Comparison of ENCODE assay signal across 13 cellular contexts in the genomic region with DNA sequence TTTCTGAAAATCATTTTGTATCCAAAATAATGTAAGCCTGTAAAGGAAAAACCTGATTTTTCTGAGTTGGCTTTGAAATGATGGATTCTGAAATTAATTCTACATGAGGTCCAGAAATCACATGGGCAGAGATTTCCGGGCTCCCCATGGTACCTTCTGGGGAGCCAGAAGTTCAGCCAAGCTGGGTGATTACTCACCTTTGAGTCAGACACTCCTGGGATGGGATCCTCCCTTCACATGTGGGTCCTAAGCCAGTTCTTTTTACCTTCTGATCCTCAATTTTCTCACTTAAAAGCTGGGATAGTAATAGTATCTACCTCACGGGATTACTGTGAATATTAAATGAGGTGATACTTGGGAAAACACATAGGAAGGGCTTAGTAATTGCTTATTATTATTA.
DNase-seq lines count a peak whose midpoint lies in the region; ATAC-seq and TF ChIP-seq lines count a peak whose summit lies in the region.
"Had no signal": no experiment of that assay in that cellular context is flagged by ENCODE, and none has a peak within 500 bp of the region (broad histone marks: within the 10 kb centered on the region; RNA-seq: fewer than 3 reads in every experiment).

No MANE protein-coding gene starts in this region.

- no peaks in the 10 kb centered on the region for H3K9me3 ChIP-seq in neuronal stem cell (replicated peaks in 1 of 2; ENCODE audit: control insufficient read depth in 2 of 2, insufficient read depth in 1 of 2, low read depth in 1 of 2, low read length in 2 of 2)
- H3K9me3 ChIP-seq: colonic mucosa had no signal

- no peak overlapping the region for H4K8ac ChIP-seq in neuronal stem cell (ENCODE audit: low read depth, low read length)

- no peaks in the 10 kb centered on the region for H3K36me3 ChIP-seq in neuronal stem cell (replicated peaks in 1 of 2; ENCODE audit: control insufficient read depth in 2 of 2, insufficient read depth in 2 of 2, low read length in 2 of 2)
- H3K36me3 ChIP-seq: colonic mucosa had no signal

- H3K4ac ChIP-seq in neuronal stem cell (ENCODE audit: low read length) = no peak overlapping the region

- intact Hi-C loops in sciatic nerve (cut with DNase I) = no loop called here

- peak; percentile 70 for DNase-seq in ACHN
- peak; percentile 62 for DNase-seq in HS-5 (ENCODE audit: low read depth)
- DNase-seq in astrocyte of the cerebellum (ENCODE audit: low read depth) = peak; percentile 64
- peak; percentile 92 for DNase-seq in iris pigment epithelial cell (ENCODE audit: low read depth)
- DNase-seq in neuronal stem cell (ENCODE audit: low spot score) = no peak
- DNase-seq in superior temporal gyrus (ENCODE audit: extremely low spot score) = no peak
- no peak for DNase-seq in sciatic nerve (ENCODE audit: low spot score)
- DNase-seq: activated CD4-positive, alpha-beta T cell treated with anti-CD3 and anti-CD28 coated beads, Interleukin-2, amount 50 U/mL, for 48 hours; colonic mucosa; glutamatergic neuron; nucleus accumbens; T-helper 2 cell had no signal

- H2BK5ac ChIP-seq in neuronal stem cell (ENCODE audit: low read length) = no peak overlapping the region

- H2AFZ ChIP-seq in neuronal stem cell (ENCODE audit: low read length) = no peak overlapping the region

- H2AK5ac ChIP-seq in neuronal stem cell (ENCODE audit: low read depth, low read length) = no peak overlapping the region

- H3K23ac ChIP-seq in neuronal stem cell (ENCODE audit: low read depth, low read length, poor library complexity) = no peak overlapping the region

- no peak overlapping the region for H3K27ac ChIP-seq in neuronal stem cell (replicated peaks; ENCODE audit: low read length)

- H3K4me3 ChIP-seq in astrocyte of the cerebellum (ENCODE audit: low read depth, low read length) = no peak overlapping the region
- no peak overlapping the region for H3K4me3 ChIP-seq in neuronal stem cell (ENCODE audit: low read length in 2 of 2)
- H3K4me3 ChIP-seq: colonic mucosa had no signal

- H3K79me1 ChIP-seq in neuronal stem cell (ENCODE audit: low read depth, low read length) = no peaks in the 10 kb centered on the region

- H2BK120ac ChIP-seq in neuronal stem cell (ENCODE audit: low read depth, low read length) = no peak overlapping the region

- WGBS in neuronal stem cell (ENCODE audit: extremely low coverage in 2 of 2, insufficient read length in 2 of 2, insufficient replicate concordance in 1 of 2), 2 donors = no CpG with 5 or more reads among the region's 2 CpGs

- no peak overlapping the region for H2BK15ac ChIP-seq in neuronal stem cell (ENCODE audit: low read length)

- H3K14ac ChIP-seq in neuronal stem cell (ENCODE audit: low read length) = no peak overlapping the region

- H3K18ac ChIP-seq in neuronal stem cell (ENCODE audit: low read length) = no peak overlapping the region

- no peak overlapping the region for H3K4me2 ChIP-seq in neuronal stem cell (ENCODE audit: insufficient read depth, low read length, poor library complexity, severe bottlenecking)

- H3K9ac ChIP-seq in neuronal stem cell (ENCODE audit: low read depth, low read length, poor library complexity) = no peak overlapping the region

- H3K27me3 ChIP-seq in neuronal stem cell (ENCODE audit: control insufficient read depth in 3 of 3, insufficient read depth in 3 of 3, low read depth in 1 of 3, low read length in 3 of 3) = no peaks in the 10 kb centered on the region
- H3K27me3 ChIP-seq: colonic mucosa had no signal

- no peak overlapping the region for H4K91ac ChIP-seq in neuronal stem cell (ENCODE audit: low read depth, low read length, poor library complexity)

- ATAC-seq in HG03432 (IDR thresholded peaks at IDR 0.05; ENCODE audit: unreplicated experiment) (no peak), sciatic nerve (no peak)

- in situ Hi-C loops in ACHN (cut with HindIII; ENCODE audit: low pct_ligation_motif_present, low pct_unique_long_range_greater_than_20kb, low sequenced_read_pairs) = no loop called here
- in situ Hi-C loops in astrocyte of the cerebellum (cut with HindIII; ENCODE audit: low sequenced_read_pairs) = no loop called here

- TF ChIP-seq CTCF in astrocyte of the cerebellum (IDR thresholded peaks at IDR 0.05; ENCODE audit: low read depth, low read length, missing control alignments) = no peak

- H2BK12ac ChIP-seq in neuronal stem cell (ENCODE audit: low read length) = no peak overlapping the region

- H3K4me1 ChIP-seq in neuronal stem cell (ENCODE audit: control insufficient read depth in 2 of 2, insufficient read depth in 1 of 2, low read depth in 1 of 2, low read length in 2 of 2) = no peaks in the 10 kb centered on the region

Comparison
In these comparisons a context has a peak if more than half of its experiments do, and no peak if none do; other contexts are left out.
1. DNase-seq: peak in ACHN (single experiment), HS-5 (single experiment), astrocyte of the cerebellum (single experiment) and iris pigment epithelial cell (single experiment); none in neuronal stem cell (single experiment), superior temporal gyrus (single experiment) and sciatic nerve (single experiment).